Comparison of ENCODE assay signal across 9 cellular contexts in the genomic region with DNA sequence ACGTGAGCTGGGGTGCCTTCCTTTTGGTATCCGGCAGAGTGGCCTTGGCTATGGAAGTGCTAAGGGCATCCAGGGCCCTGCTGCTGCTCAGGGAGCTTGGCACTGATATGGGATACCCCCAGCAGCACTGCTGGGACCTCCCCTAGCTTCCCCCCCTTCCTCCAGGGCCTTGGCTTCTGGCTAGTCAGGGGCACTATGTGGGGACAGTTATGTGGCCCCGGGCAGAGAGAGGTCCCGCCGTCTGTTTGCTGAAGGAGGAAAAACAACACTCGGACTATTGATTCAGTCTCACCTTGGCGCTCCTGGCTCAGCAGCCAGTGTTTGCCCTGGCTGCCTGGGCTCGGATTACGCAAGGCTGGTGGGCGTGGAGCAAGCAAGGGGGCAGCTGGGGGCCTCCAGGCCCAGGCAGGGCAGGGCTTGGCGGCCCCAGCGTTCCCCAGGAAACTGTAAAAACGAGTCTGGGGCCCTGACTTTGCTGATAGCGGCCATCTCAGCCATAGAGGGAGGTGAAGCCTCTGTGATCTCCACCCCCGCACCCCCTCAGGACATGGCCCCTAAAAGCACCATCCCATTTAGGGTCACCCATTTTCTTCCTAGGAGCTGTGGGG. TPM values are rescaled to one million over a fixed set of nuclear protein-coding genes. Genes with fewer than 3 reads are reported as not detected.
DNase-seq lines count a peak whose midpoint lies in the region; ATAC-seq, FAIRE-seq and TF ChIP-seq lines count a peak whose summit lies in the region.
"Had no signal": no experiment of that assay in that cellular context is flagged by ENCODE, and none has a peak within 500 bp of the region (broad histone marks: within the 10 kb centered on the region; RNA-seq: fewer than 3 reads in every experiment).

No MANE protein-coding gene starts in this region.

- no peak for TF ChIP-seq CTCF in type B pancreatic cell (conservative IDR thresholded peaks at IDR 0.05)

- no peak for DNase-seq in activated naive CD4-positive, alpha-beta T cell treated with anti-CD3 and anti-CD28 coated beads, Interleukin-2, amount 50 U/mL, for 16 hours
- DNase-seq in type B pancreatic cell (ENCODE audit: extremely low spot score, unreplicated experiment), result peak; percentile 71
- DNase-seq in HTR-8/SVneo (ENCODE audit: insufficient read length, low spot score), result no peak
- DNase-seq in MG63, result no peak

- H3K4me1 Mint-ChIP-seq in activated naive CD4-positive, alpha-beta T cell treated with anti-CD3 and anti-CD28 coated beads, Interleukin-2, amount 50 U/mL, for 24 hours, result peaks cover 38% of the 10 kb centered on the region
- H3K4me1 Mint-ChIP-seq in activated T-helper 17 cell treated with anti-CD3 and anti-CD28 coated beads, Interleukin-2, amount 50 U/mL, for 72 hours, result peaks cover 14% of the 10 kb centered on the region
- H3K4me1 Mint-ChIP-seq in type B pancreatic cell (ENCODE audit: unreplicated experiment), result peaks cover 27% of the 10 kb centered on the region

- no peaks in the 10 kb centered on the region for H3K27me3 Mint-ChIP-seq in activated naive CD4-positive, alpha-beta T cell treated with anti-CD3 and anti-CD28 coated beads, Interleukin-2, amount 50 U/mL, for 24 hours
- H3K27me3 Mint-ChIP-seq in activated T-helper 17 cell treated with anti-CD3 and anti-CD28 coated beads, Interleukin-2, amount 50 U/mL, for 72 hours, result no peaks in the 10 kb centered on the region
- no peaks in the 10 kb centered on the region for H3K27me3 Mint-ChIP-seq in type B pancreatic cell
- H3K27me3 Mint-ChIP-seq: IgD-negative memory B cell had no signal

- H3K36me3 ChIP-seq in MG63, result peaks cover 15% of the 10 kb centered on the region

- H3K4me3 Mint-ChIP-seq in activated naive CD4-positive, alpha-beta T cell treated with anti-CD3 and anti-CD28 coated beads, Interleukin-2, amount 50 U/mL, for 24 hours, result peak overlapping the region; percentile 36
- H3K4me3 Mint-ChIP-seq in activated T-helper 17 cell treated with anti-CD3 and anti-CD28 coated beads, Interleukin-2, amount 50 U/mL, for 72 hours, result peak overlapping the region; percentile 92
- peak overlapping the region; percentile 87 for H3K4me3 Mint-ChIP-seq in type B pancreatic cell

- peak overlapping the region; percentile 52 for H3K27ac ChIP-seq in layer of hippocampus (ENCODE audit: low read depth, low read length)

- H3K36me3 Mint-ChIP-seq in activated naive CD4-positive, alpha-beta T cell treated with anti-CD3 and anti-CD28 coated beads, Interleukin-2, amount 50 U/mL, for 24 hours, result peaks cover 1% of the 10 kb centered on the region
- H3K36me3 Mint-ChIP-seq in activated T-helper 17 cell treated with anti-CD3 and anti-CD28 coated beads, Interleukin-2, amount 50 U/mL, for 72 hours (ENCODE audit: low read depth), result peaks cover 93% of the 10 kb centered on the region
- peaks cover 3% of the 10 kb centered on the region for H3K36me3 Mint-ChIP-seq in type B pancreatic cell
- H3K36me3 Mint-ChIP-seq: IgD-negative memory B cell had no signal

- FAIRE-seq in HTR-8/SVneo (lab: Jason Lieb, UNC), result no peak

- H3K4me3 ChIP-seq in MG63, result no peak overlapping the region

- no peaks in the 10 kb centered on the region for H3K9me3 ChIP-seq in MG63

- no peaks in the 10 kb centered on the region for H3K9me3 Mint-ChIP-seq in activated naive CD4-positive, alpha-beta T cell treated with anti-CD3 and anti-CD28 coated beads, Interleukin-2, amount 50 U/mL, for 24 hours
- H3K9me3 Mint-ChIP-seq in activated T-helper 17 cell treated with anti-CD3 and anti-CD28 coated beads, Interleukin-2, amount 50 U/mL, for 72 hours, result no peaks in the 10 kb centered on the region
- no peaks in the 10 kb centered on the region for H3K9me3 Mint-ChIP-seq in type B pancreatic cell
- H3K9me3 Mint-ChIP-seq: IgD-negative memory B cell had no signal

- H3K27ac Mint-ChIP-seq in activated naive CD4-positive, alpha-beta T cell treated with anti-CD3 and anti-CD28 coated beads, Interleukin-2, amount 50 U/mL, for 24 hours, result no peak overlapping the region
- H3K27ac Mint-ChIP-seq in activated T-helper 17 cell treated with anti-CD3 and anti-CD28 coated beads, Interleukin-2, amount 50 U/mL, for 72 hours, result peak overlapping the region; percentile 98
- H3K27ac Mint-ChIP-seq in type B pancreatic cell, result peak overlapping the region; percentile 66

- no peaks in the 10 kb centered on the region for H3K27me3 ChIP-seq in layer of hippocampus (ENCODE audit: control insufficient read depth, insufficient read depth, low read length)
- no peaks in the 10 kb centered on the region for H3K27me3 ChIP-seq in MG63

- no peak for ATAC-seq in activated T-helper 17 cell treated with anti-CD3 and anti-CD28 coated beads, Interleukin-2, amount 50 U/mL, for 72 hours (replicated peaks)
- ATAC-seq in HG03457 (IDR thresholded peaks at IDR 0.05; ENCODE audit: unreplicated experiment), result no peak

RNA-seq across cellular contexts. Expression of gene FURIN, which starts 5.7 kb away (rescaled TPM):
- total RNA-seq in activated T-helper 17 cell treated with anti-CD3 and anti-CD28 coated beads, Interleukin-2, amount 50 U/mL, for 72 hours, result 100 to 1,000 TPM; 605 to 771 TPM
- total RNA-seq in type B pancreatic cell (ENCODE audit: low replicate concordance), result 37.7 and 62.1 TPM in 2 replicates
- 14.7 and 19.3 TPM in 2 replicates for total RNA-seq in MG63 (2014; rRNA removed; shearing (Covaris generic); ENCODE audit: low replicate concordance)

RNA-seq across cellular contexts. Expression of gene FES, which starts 10.2 kb away (rescaled TPM):
- 100 to 1,000 TPM in 1 of 2 donors, 10 to 100 TPM in 1; 98.5 to 122 TPM for total RNA-seq in activated T-helper 17 cell treated with anti-CD3 and anti-CD28 coated beads, Interleukin-2, amount 50 U/mL, for 72 hours
- total RNA-seq in type B pancreatic cell (ENCODE audit: low replicate concordance), result 3.1 TPM in 2 replicates
- 10.5 and 13.7 TPM in 2 replicates for total RNA-seq in MG63 (2014; rRNA removed; shearing (Covaris generic); ENCODE audit: low replicate concordance)

RNA-seq across cellular contexts. Expression of gene MAN2A2, which starts 29.0 kb away (rescaled TPM):
- 100 to 1,000 TPM; 121 to 127 TPM for total RNA-seq in activated T-helper 17 cell treated with anti-CD3 and anti-CD28 coated beads, Interleukin-2, amount 50 U/mL, for 72 hours
- 43.0 and 60.2 TPM in 2 replicates for total RNA-seq in type B pancreatic cell (ENCODE audit: low replicate concordance)
- 9.5 and 45.8 TPM in 2 replicates for total RNA-seq in MG63 (2014; rRNA removed; shearing (Covaris generic); ENCODE audit: low replicate concordance)

RNA-seq across cellular contexts. Expression of gene HDDC3, which starts 58.2 kb away (rescaled TPM):
- total RNA-seq in activated T-helper 17 cell treated with anti-CD3 and anti-CD28 coated beads, Interleukin-2, amount 50 U/mL, for 72 hours, result 10 to 100 TPM; 15.9 to 19.0 TPM
- 16.8 and 18.9 TPM in 2 replicates for total RNA-seq in type B pancreatic cell (ENCODE audit: low replicate concordance)
- 32.6 and 51.9 TPM in 2 replicates for total RNA-seq in MG63 (2014; rRNA removed; shearing (Covaris generic); ENCODE audit: low replicate concordance)

Comparison
In these comparisons a context has a peak if more than half of its experiments do, and no peak if none do; other contexts are left out.
1. H3K4me3 Mint-ChIP-seq: peak in every context shown above with its lines; median percentile 92 in activated T-helper 17 cell treated with anti-CD3 and anti-CD28 coated beads, Interleukin-2, amount 50 U/mL, for 72 hours; 87 in type B pancreatic cell; 36 in activated naive CD4-positive, alpha-beta T cell treated with anti-CD3 and anti-CD28 coated beads, Interleukin-2, amount 50 U/mL, for 24 hours.